ENCODE assay signal across 1 cellular context in the genomic region with DNA sequence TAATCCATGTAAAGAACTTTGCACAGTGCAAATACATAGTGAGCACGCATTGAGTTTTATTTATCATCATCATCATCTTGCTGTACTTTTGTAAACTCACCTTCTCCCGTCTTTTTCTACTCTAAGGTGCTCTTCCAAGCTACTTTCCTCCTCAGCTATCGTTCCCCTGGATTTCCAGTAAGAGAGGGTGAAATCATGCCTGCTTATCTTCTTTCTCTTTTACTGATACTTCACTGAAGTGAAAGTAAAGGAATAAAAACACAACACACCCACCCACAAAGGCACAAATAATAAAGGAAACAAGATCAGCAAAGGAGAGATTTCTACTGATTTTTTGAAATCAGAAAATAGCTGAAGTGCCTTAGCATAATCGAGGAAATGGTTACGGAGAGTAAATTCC.
TF ChIP-seq lines count a peak whose summit lies in the region.

No MANE protein-coding gene starts in this region.

TF ChIP-seq in HepG2, 621 proteins besides CTCF, POLR2A, EP300 and RAD21:
- TF ChIP-seq ZNF33A (CRISPR knock-in tag; IDR thresholded peaks at IDR 0.05; ENCODE audit: borderline replicate concordance) (no peak), ZNF260 (CRISPR knock-in tag; IDR thresholded peaks at IDR 0.05; ENCODE audit: borderline replicate concordance, low read depth) (no peak), ZNF674 (CRISPR knock-in tag; IDR thresholded peaks at IDR 0.05; ENCODE audit: low read depth) (no peak), HMGXB4 (CRISPR knock-in tag; IDR thresholded peaks at IDR 0.05; ENCODE audit: borderline replicate concordance in 1 of 2, low read depth in 1 of 2) (no peak), PHF5A (CRISPR knock-in tag; IDR thresholded peaks at IDR 0.05; ENCODE audit: low read depth, unreplicated experiment) (no peak), CEBPG (CRISPR knock-in tag; IDR thresholded peaks at IDR 0.05) (no peak)
- TF ChIP-seq, protein P1, sequence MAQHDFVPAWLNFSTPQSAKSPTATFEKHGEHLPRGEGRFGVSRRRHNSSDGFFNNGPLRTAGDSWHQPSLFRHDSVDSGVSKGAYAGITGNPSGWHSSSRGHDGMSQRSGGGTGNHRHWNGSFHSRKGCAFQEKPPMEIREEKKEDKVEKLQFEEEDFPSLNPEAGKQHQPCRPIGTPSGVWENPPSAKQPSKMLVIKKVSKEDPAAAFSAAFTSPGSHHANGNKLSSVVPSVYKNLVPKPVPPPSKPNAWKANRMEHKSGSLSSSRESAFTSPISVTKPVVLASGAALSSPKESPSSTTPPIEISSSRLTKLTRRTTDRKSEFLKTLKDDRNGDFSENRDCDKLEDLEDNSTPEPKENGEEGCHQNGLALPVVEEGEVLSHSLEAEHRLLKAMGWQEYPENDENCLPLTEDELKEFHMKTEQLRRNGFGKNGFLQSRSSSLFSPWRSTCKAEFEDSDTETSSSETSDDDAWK (CRISPR knock-in tag; IDR thresholded peaks at IDR 0.05), result no peak
- TF ChIP-seq, protein P2, sequence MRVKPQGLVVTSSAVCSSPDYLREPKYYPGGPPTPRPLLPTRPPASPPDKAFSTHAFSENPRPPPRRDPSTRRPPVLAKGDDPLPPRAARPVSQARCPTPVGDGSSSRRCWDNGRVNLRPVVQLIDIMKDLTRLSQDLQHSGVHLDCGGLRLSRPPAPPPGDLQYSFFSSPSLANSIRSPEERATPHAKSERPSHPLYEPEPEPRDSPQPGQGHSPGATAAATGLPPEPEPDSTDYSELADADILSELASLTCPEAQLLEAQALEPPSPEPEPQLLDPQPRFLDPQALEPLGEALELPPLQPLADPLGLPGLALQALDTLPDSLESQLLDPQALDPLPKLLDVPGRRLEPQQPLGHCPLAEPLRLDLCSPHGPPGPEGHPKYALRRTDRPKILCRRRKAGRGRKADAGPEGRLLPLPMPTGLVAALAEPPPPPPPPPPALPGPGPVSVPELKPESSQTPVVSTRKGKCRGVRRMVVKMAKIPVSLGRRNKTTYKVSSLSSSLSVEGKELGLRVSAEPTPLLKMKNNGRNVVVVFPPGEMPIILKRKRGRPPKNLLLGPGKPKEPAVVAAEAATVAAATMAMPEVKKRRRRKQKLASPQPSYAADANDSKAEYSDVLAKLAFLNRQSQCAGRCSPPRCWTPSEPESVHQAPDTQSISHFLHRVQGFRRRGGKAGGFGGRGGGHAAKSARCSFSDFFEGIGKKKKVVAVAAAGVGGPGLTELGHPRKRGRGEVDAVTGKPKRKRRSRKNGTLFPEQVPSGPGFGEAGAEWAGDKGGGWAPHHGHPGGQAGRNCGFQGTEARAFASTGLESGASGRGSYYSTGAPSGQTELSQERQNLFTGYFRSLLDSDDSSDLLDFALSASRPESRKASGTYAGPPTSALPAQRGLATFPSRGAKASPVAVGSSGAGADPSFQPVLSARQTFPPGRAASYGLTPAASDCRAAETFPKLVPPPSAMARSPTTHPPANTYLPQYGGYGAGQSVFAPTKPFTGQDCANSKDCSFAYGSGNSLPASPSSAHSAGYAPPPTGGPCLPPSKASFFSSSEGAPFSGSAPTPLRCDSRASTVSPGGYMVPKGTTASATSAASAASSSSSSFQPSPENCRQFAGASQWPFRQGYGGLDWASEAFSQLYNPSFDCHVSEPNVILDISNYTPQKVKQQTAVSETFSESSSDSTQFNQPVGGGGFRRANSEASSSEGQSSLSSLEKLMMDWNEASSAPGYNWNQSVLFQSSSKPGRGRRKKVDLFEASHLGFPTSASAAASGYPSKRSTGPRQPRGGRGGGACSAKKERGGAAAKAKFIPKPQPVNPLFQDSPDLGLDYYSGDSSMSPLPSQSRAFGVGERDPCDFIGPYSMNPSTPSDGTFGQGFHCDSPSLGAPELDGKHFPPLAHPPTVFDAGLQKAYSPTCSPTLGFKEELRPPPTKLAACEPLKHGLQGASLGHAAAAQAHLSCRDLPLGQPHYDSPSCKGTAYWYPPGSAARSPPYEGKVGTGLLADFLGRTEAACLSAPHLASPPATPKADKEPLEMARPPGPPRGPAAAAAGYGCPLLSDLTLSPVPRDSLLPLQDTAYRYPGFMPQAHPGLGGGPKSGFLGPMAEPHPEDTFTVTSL (CRISPR knock-in tag; IDR thresholded peaks at IDR 0.05; ENCODE audit: borderline replicate concordance), result 0 out of 2 replicates have a peak, but pooled peaks have one; percentile 9
